8 cellular contexts compared by ENCODE assay signal in the genomic region with DNA sequence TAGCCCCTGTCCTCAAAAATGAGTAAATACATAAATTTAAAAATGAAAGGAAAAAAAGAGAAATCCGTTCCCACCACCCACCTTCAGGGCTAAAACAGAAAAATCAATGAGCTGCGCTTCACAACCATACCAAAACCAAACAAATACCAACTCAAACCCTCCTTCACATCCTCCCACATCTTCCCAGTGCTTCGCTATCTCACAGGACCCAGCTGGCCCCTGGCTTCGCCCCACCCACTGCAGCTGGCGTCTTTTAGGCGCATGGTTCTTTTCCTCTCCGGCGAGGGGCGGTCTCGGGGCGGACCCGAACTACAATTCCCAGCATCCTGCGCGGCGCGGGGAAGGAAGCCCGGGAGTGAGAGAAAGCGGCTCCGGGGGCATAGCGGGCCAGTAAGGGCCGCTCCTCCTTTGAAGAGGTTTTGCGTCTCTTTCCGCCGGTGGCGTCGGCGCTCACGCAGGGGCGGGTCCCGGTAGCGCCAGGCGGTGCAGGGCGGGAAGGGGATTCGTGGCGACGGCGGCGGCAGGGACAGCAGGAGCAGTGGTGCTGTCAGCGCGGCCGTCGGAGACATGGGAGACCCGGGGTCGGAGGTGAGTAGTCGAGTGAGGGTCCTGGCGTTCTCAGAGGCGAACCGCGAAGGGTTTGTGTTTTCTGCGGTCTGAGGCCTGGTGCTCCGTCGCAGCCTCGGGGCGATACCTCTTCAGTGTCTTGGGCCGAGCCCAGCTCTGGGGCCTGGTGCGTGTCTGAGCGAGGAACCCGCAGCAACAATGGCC. TPM values are rescaled to one million over a fixed set of nuclear protein-coding genes. Genes with fewer than 3 reads are reported as not detected.
DNase-seq lines count a peak whose midpoint lies in the region; ATAC-seq, FAIRE-seq and TF ChIP-seq lines count a peak whose summit lies in the region.

A gene with protein sequence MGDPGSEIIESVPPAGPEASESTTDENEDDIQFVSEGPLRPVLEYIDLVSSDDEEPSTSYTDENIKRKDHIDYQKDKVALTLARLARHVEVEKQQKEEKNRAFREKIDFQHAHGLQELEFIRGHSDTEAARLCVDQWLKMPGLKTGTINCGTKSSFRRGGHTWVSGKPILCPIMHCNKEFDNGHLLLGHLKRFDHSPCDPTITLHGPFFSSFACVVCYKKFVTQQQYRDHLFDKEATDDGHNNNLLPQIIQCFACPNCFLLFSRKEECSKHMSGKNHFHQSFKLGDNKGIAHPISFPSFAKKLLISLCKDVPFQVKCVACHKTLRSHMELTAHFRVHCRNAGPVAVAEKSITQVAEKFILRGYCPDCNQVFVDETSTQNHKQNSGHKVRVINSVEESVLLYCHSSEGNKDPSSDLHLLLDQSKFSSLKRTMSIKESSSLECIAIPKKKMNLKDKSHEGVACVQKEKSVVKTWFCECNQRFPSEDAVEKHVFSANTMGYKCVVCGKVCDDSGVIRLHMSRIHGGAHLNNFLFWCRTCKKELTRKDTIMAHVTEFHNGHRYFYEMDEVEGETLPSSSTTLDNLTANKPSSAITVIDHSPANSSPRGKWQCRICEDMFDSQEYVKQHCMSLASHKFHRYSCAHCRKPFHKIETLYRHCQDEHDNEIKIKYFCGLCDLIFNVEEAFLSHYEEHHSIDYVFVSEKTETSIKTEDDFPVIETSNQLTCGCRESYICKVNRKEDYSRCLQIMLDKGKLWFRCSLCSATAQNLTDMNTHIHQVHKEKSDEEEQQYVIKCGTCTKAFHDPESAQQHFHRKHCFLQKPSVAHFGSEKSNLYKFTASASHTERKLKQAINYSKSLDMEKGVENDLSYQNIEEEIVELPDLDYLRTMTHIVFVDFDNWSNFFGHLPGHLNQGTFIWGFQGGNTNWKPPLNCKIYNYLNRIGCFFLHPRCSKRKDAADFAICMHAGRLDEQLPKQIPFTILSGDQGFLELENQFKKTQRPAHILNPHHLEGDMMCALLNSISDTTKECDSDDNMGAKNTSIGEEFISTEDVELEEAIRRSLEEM (plus strand): TSS at position 502 of the 771 bp plus-strand sequence. CDS start 66 bp downstream, at position 568.

- H3K4me1 ChIP-seq in iPS-20b (ENCODE audit: insufficient read depth, low read length) (peaks cover 10% of the 10 kb centered on the region; the same call in 1 of the 2 replicates), small intestine (ENCODE audit: control insufficient read depth in 2 of 2, insufficient read depth in 1 of 2, low read depth in 1 of 2, low read length in 1 of 2) (peaks cover 0 to 6% of the 10 kb centered on the region in 2 donors)

- ATAC-seq in GM18873 (IDR thresholded peaks at IDR 0.05; ENCODE audit: low FRiP score, unreplicated experiment) (peak; percentile 88), HG03139 (IDR thresholded peaks at IDR 0.05; ENCODE audit: unreplicated experiment) (peak; percentile 91)

- no peak for TF ChIP-seq CTCF in WERI-Rb-1 (IDR thresholded peaks at IDR 0.05; ENCODE audit: low read depth, low read length)
- no peak for TF ChIP-seq CTCF in bronchial epithelial cell (IDR thresholded peaks at IDR 0.05; ENCODE audit: insufficient read depth, low read length, severe bottlenecking)

- H3K9me3 ChIP-seq in WERI-Rb-1 (ENCODE audit: severe bottlenecking) (no peaks in the 10 kb centered on the region), iPS-20b (ENCODE audit: insufficient read depth, low read depth, low read length) (no peaks in the 10 kb centered on the region), small intestine (ENCODE audit: control insufficient read depth, low read depth) (no peaks in the 10 kb centered on the region)

- FAIRE-seq in bronchial epithelial cell (lab: Jason Lieb, UNC) (no peak), small intestine (lab: Jason Lieb, UNC) (peak; percentile 15)

- H3K36me3 ChIP-seq in WERI-Rb-1 (peaks cover 36% of the 10 kb centered on the region), bronchial epithelial cell (ENCODE audit: control insufficient read depth, insufficient read depth, low read length) (no peaks in the 10 kb centered on the region), iPS-20b (ENCODE audit: insufficient read depth, low read depth, low read length) (peaks cover 26% of the 10 kb centered on the region), small intestine (ENCODE audit: control insufficient read depth in 2 of 2, insufficient read depth in 2 of 2, low read length in 2 of 2) (no peaks in the 10 kb centered on the region)

- peak within 1 kb of the TSS; percentile 82 for H3K27ac ChIP-seq in WERI-Rb-1
- H3K27ac ChIP-seq in iPS-20b (ENCODE audit: low read length): no peak within 1 kb of the TSS
- H3K27ac ChIP-seq in small intestine (ENCODE audit: low read depth in 1 of 2, low read length in 1 of 2): peak within 1 kb of the TSS; percentile 50 to 90

- in situ Hi-C loops in ACHN (cut with HindIII; ENCODE audit: low pct_ligation_motif_present, low pct_unique_long_range_greater_than_20kb, low sequenced_read_pairs): no loop called here

- no peaks in the 10 kb centered on the region for H3K27me3 ChIP-seq in WERI-Rb-1 (ENCODE audit: insufficient read depth, low read depth, severe bottlenecking)
- no peaks in the 10 kb centered on the region for H3K27me3 ChIP-seq in bronchial epithelial cell (ENCODE audit: control insufficient read depth, insufficient read depth, low read length)
- H3K27me3 ChIP-seq in iPS-20b (ENCODE audit: insufficient read depth, low read length): no peaks in the 10 kb centered on the region
- H3K27me3 ChIP-seq in small intestine (ENCODE audit: control insufficient read depth in 2 of 2, insufficient read depth in 2 of 2, low read length in 2 of 2): no peaks in the 10 kb centered on the region

- H3K4me3 ChIP-seq in WERI-Rb-1 (ENCODE audit: low read depth, low read length) (peak within 1 kb of the TSS; percentile 55), bronchial epithelial cell (ENCODE audit: low read depth, low read length) (peak within 1 kb of the TSS; percentile 59), iPS-20b (ENCODE audit: low read length) (peak within 1 kb of the TSS; percentile 70), small intestine (ENCODE audit: low read depth in 1 of 2, low read length in 2 of 2) (peak within 1 kb of the TSS; percentile 38 to 43)

- H3K9ac ChIP-seq in iPS-20b (ENCODE audit: low read depth, low read length): peak within 1 kb of the TSS; percentile 66; the same call in 1 of the 2 replicates

- WGBS in small intestine, 3 donors: 0 to 1% (median 0%) methylated on average over 45 to 52 of the region's 58 CpGs

- DNase-seq in ACHN (peak; percentile 95), NCI-H2227 (lab: John Stamatoyannopoulos, UW; ENCODE audit: unreplicated experiment) (peak; percentile 96), WERI-Rb-1 (peak; percentile 100), bronchial epithelial cell (ENCODE audit: low read depth) (peak; percentile 90), small intestine (peak; percentile 98)

RNA-seq across cellular contexts. Expression of the gene that starts here (rescaled TPM):
- total RNA-seq in bronchial epithelial cell: 51.6 and 52.4 TPM in 2 replicates
- 1 to 10 TPM; 7.3 to 8.7 (median 8.3) TPM for polyA plus RNA-seq in small intestine
